6 cellular contexts compared by ENCODE assay signal in genomic region chr4:164959421-164959820, GRCh38. TPM values are rescaled to one million over a fixed set of nuclear protein-coding genes. Genes with fewer than 3 reads are reported as not detected.
"Had no signal": no experiment of that assay in that cellular context is flagged by ENCODE, and none has a peak within 500 bp of the region (broad histone marks: within the 10 kb centered on the region; RNA-seq: fewer than 3 reads in every experiment).

No MANE protein-coding gene starts in this region.

RNA-seq across cellular contexts. Expression of gene TRIM61, which starts 18.0 kb away (rescaled TPM):
- total RNA-seq: esophagus mucosa, hepatocyte, lower leg skin, suprapubic skin had no signal
- polyA plus RNA-seq: hepatocyte, neural cell, SK-N-SH had no signal
